Comparison of ENCODE assay signal across 23 cellular contexts in genomic region chr3:52874869-52875588, GRCh38. TPM values are rescaled to one million over a fixed set of nuclear protein-coding genes. Genes with fewer than 3 reads are reported as not detected.
DNase-seq lines count a peak whose midpoint lies in the region; ATAC-seq and FAIRE-seq lines count a peak whose summit lies in the region.
"Had no signal": no experiment of that assay in that cellular context is flagged by ENCODE, and none has a peak within 500 bp of the region (broad histone marks: within the 10 kb centered on the region; RNA-seq: fewer than 3 reads in every experiment).

No MANE protein-coding gene starts in this region.

- H3K4me1 Mint-ChIP-seq in activated CD8-positive, alpha-beta T cell treated with anti-CD3 and anti-CD28 coated beads, Interleukin-2, amount 10 ng/mL, durations not matched to agents 7 days and 5 days (ENCODE audit: low read depth), result peaks cover 47% of the 10 kb centered on the region

- FAIRE-seq in GM18507 (lab: Jason Lieb, UNC), result peak; percentile 71

- no peaks in the 10 kb centered on the region for H3K9me3 Mint-ChIP-seq in activated CD8-positive, alpha-beta T cell treated with anti-CD3 and anti-CD28 coated beads, Interleukin-2, amount 10 ng/mL, durations not matched to agents 7 days and 5 days (ENCODE audit: insufficient read depth)
- H3K9me3 Mint-ChIP-seq: activated B cell treated with CpG ODN at 0.5 μM for 24 hours, nephron had no signal

- peak overlapping the region; percentile 10 for H3K27ac Mint-ChIP-seq in activated CD8-positive, alpha-beta T cell treated with anti-CD3 and anti-CD28 coated beads, Interleukin-2, amount 10 ng/mL, durations not matched to agents 7 days and 5 days
- H3K27ac Mint-ChIP-seq: activated B cell treated with CpG ODN at 0.5 μM for 24 hours, nephron had no signal

- CTCF ChIA-PET in activated CD8-positive, alpha-beta T cell treated with anti-CD3 and anti-CD28 coated beads, Interleukin-2, amount 10 ng/mL, durations not matched to agents 7 days and 5 days (lab: Charles Lee), result interaction anchor here (0.9 to 2.2 kb wide), 4 partner anchors 7 to 104 kb away, joined by 3 to 5 read pairs (median 4); partner anchors contain the start of gene NEK4

- H3K4me3 Mint-ChIP-seq in activated CD8-positive, alpha-beta T cell treated with anti-CD3 and anti-CD28 coated beads, Interleukin-2, amount 10 ng/mL, durations not matched to agents 7 days and 5 days, result peak overlapping the region; percentile 51
- H3K4me3 Mint-ChIP-seq: activated B cell treated with CpG ODN at 0.5 μM for 24 hours, nephron had no signal

- no peaks in the 10 kb centered on the region for H3K27me3 Mint-ChIP-seq in activated CD8-positive, alpha-beta T cell treated with anti-CD3 and anti-CD28 coated beads, Interleukin-2, amount 10 ng/mL, durations not matched to agents 7 days and 5 days (ENCODE audit: low read depth)
- H3K27me3 Mint-ChIP-seq: activated B cell treated with CpG ODN at 0.5 μM for 24 hours had no signal

- POLR2A ChIA-PET in activated CD8-positive, alpha-beta T cell treated with anti-CD3 and anti-CD28 coated beads, Interleukin-2, amount 10 ng/mL, durations not matched to agents 7 days and 5 days (lab: Charles Lee), result no interaction called here

- H3K36me3 Mint-ChIP-seq in activated CD8-positive, alpha-beta T cell treated with anti-CD3 and anti-CD28 coated beads, Interleukin-2, amount 10 ng/mL, durations not matched to agents 7 days and 5 days (ENCODE audit: low read depth), result peaks cover 7% of the 10 kb centered on the region

- peak; percentile 59 for ATAC-seq in activated CD8-positive, alpha-beta T cell treated with anti-CD3 and anti-CD28 coated beads, Interleukin-2, amount 10 ng/mL, durations not matched to agents 7 days and 5 days
- ATAC-seq in GM21390 (IDR thresholded peaks at IDR 0.05; ENCODE audit: unreplicated experiment) (no peak), HG02852 (IDR thresholded peaks at IDR 0.05; ENCODE audit: unreplicated experiment) (no peak)
- ATAC-seq: heart left ventricle, left lobe of liver, right cardiac atrium, Right ventricle myocardium inferior had no signal

- DNase-seq in NCI-H82 (lab: John Stamatoyannopoulos, UW), result peak; percentile 9
- DNase-seq in NCI-H82 treated with DMSO at 0.1 percent for 48 hours (lab: John Stamatoyannopoulos, UW; ENCODE audit: unreplicated experiment), result no peak
- no peak for DNase-seq in GM18507 (ENCODE audit: extremely low spot score, insufficient read length, low read depth)
- no peak for DNase-seq in activated CD8-positive, alpha-beta T cell treated with anti-CD3 and anti-CD28 coated beads, Interleukin-2, amount 10 ng/mL, durations not matched to agents 7 days and 5 days
- peak; percentile 2 for DNase-seq in mesenteric fat pad (ENCODE audit: low spot score)
- no peak for DNase-seq in AG20443 (ENCODE audit: low spot score)
- DNase-seq: 8988T; activated B cell treated with CpG ODN at 0.5 μM for 24 hours; activated gamma-delta T cell; central memory CD4-positive, alpha-beta T cell; heart left ventricle; NCI-H1105 treated with DMSO at 0.1 percent for 48 hours; NCI-H2107; NCI-H446 treated with DMSO at 0.1 percent for 48 hours; right cardiac atrium; stimulated activated CD4-positive, alpha-beta T cell treated with anti-CD3 and anti-CD28 coated beads, Interleukin-4, amount 100 ng/mL, for 24 hours; stomach; T-helper 9 cell had no signal

RNA-seq across cellular contexts. Expression of gene STIMATE, which starts 22.3 kb away (rescaled TPM):
- total RNA-seq in activated CD8-positive, alpha-beta T cell treated with anti-CD3 and anti-CD28 coated beads, Interleukin-2, amount 10 ng/mL, durations not matched to agents 7 days and 5 days, result 10 to 100 TPM; 26.5 to 29.9 TPM
- 20.8 TPM for total RNA-seq in mesenteric fat pad

RNA-seq across cellular contexts. Expression of gene MUSTN1, which starts 40.2 kb away (rescaled TPM):
- 1 to 10 TPM; 1.5 TPM for total RNA-seq in activated CD8-positive, alpha-beta T cell treated with anti-CD3 and anti-CD28 coated beads, Interleukin-2, amount 10 ng/mL, durations not matched to agents 7 days and 5 days
- total RNA-seq in mesenteric fat pad, result 2.4 TPM

RNA-seq across cellular contexts. Expression of gene ITIH4, which starts 44.6 kb away (rescaled TPM):
- total RNA-seq in activated CD8-positive, alpha-beta T cell treated with anti-CD3 and anti-CD28 coated beads, Interleukin-2, amount 10 ng/mL, durations not matched to agents 7 days and 5 days, result 10 to 100 TPM; 15.1 to 16.3 TPM
- 4.3 TPM for total RNA-seq in mesenteric fat pad

Comparison
In these comparisons a context has a peak if more than half of its experiments do, and no peak if none do; other contexts are left out.
1. DNase-seq: peak in NCI-H82 (single experiment) and mesenteric fat pad (single experiment); none in NCI-H82 treated with DMSO at 0.1 percent for 48 hours (single experiment), GM18507 (single experiment), activated CD8-positive, alpha-beta T cell treated with anti-CD3 and anti-CD28 coated beads, Interleukin-2, amount 10 ng/mL, durations not matched to agents 7 days and 5 days (single experiment) and AG20443 (single experiment).